Comparison of ENCODE assay signal across 1 cellular context in genomic region chr1:173476664-173477285, GRCh38.
A peak's percentile ranks its signal among the peaks of the same experiment; 100 is the strongest.
TF ChIP-seq lines count a peak whose summit lies in the region.

No MANE protein-coding gene starts in this region.

TF ChIP-seq in GM12878, 131 proteins besides CTCF, POLR2A, EP300 and RAD21 (continued from another document and continues in another):
- TF ChIP-seq ZNF687 (IDR thresholded peaks at IDR 0.05) = peak; percentile 44; the same call in 1 of the 2 replicates
- TF ChIP-seq SMAD5 (IDR thresholded peaks at IDR 0.05; ENCODE audit: low read depth) = no peak
- TF ChIP-seq SPI1 (IDR thresholded peaks at IDR 0.05; ENCODE audit: borderline replicate concordance, insufficient read depth, low read depth, low read length) = peak; percentile 56; the same call in 1 of the 2 replicates
- peak; percentile 30; the same call in 1 of the 2 replicates for TF ChIP-seq PKNOX1 (IDR thresholded peaks at IDR 0.05)
- TF ChIP-seq, protein P1, sequence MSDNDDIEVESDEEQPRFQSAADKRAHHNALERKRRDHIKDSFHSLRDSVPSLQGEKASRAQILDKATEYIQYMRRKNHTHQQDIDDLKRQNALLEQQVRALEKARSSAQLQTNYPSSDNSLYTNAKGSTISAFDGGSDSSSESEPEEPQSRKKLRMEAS (IDR thresholded peaks at IDR 0.05; ENCODE audit: low read depth, low read length) = peak; percentile 96
- peak; percentile 81 for TF ChIP-seq CREB1 (IDR thresholded peaks at IDR 0.05; ENCODE audit: low read depth)
- 0 out of 2 replicates have a peak, but pooled peaks have one; percentile 57 for TF ChIP-seq ASH2L (IDR thresholded peaks at IDR 0.05; ENCODE audit: borderline replicate concordance, low read depth)
- TF ChIP-seq IRF5 (IDR thresholded peaks at IDR 0.05; ENCODE audit: borderline replicate concordance) = no peak
- no peak for TF ChIP-seq CBFB (IDR thresholded peaks at IDR 0.05; ENCODE audit: low read depth)
- TF ChIP-seq DPF2 (IDR thresholded peaks at IDR 0.05) = peak; percentile 69
- TF ChIP-seq, protein P2, sequence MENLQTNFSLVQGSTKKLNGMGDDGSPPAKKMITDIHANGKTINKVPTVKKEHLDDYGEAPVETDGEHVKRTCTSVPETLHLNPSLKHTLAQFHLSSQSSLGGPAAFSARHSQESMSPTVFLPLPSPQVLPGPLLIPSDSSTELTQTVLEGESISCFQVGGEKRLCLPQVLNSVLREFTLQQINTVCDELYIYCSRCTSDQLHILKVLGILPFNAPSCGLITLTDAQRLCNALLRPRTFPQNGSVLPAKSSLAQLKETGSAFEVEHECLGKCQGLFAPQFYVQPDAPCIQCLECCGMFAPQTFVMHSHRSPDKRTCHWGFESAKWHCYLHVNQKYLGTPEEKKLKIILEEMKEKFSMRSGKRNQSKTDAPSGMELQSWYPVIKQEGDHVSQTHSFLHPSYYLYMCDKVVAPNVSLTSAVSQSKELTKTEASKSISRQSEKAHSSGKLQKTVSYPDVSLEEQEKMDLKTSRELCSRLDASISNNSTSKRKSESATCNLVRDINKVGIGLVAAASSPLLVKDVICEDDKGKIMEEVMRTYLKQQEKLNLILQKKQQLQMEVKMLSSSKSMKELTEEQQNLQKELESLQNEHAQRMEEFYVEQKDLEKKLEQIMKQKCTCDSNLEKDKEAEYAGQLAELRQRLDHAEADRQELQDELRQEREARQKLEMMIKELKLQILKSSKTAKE (IDR thresholded peaks at IDR 0.05; ENCODE audit: low read depth, poor library complexity, severe bottlenecking) = no peak
- no peak for TF ChIP-seq BCL11A (IDR thresholded peaks at IDR 0.05; ENCODE audit: low read depth, low read length)
- TF ChIP-seq NBN (IDR thresholded peaks at IDR 0.05) = no peak
- TF ChIP-seq E2F8 (IDR thresholded peaks at IDR 0.05; ENCODE audit: low read depth, partially characterized antibody) = no peak
- peak; percentile 75; the same call in 1 of the 2 replicates for TF ChIP-seq POLR2AphosphoS5 (IDR thresholded peaks at IDR 0.05; ENCODE audit: low read length)
- peak; percentile 80; the same call in 1 of the 2 replicates for TF ChIP-seq ZNF207 (IDR thresholded peaks at IDR 0.05; ENCODE audit: borderline replicate concordance)
- no peak for TF ChIP-seq GABPA (IDR thresholded peaks at IDR 0.05; ENCODE audit: low read depth)
- TF ChIP-seq ZNF24 (IDR thresholded peaks at IDR 0.05) = no peak
- TF ChIP-seq CREM (IDR thresholded peaks at IDR 0.05; ENCODE audit: low read depth) = peak; percentile 80
- no peak for TF ChIP-seq NR2C2 (IDR thresholded peaks at IDR 0.05; ENCODE audit: borderline replicate concordance, control insufficient read depth, insufficient read length, low read depth)
- peak; percentile 73 to 88; a peak in 3 of 4 replicates for TF ChIP-seq BHLHE40 (IDR thresholded peaks at IDR 0.05; ENCODE audit: borderline replicate concordance in 1 of 2, low read depth in 2 of 2, low read length in 1 of 2)
- peak; percentile 98 for TF ChIP-seq RAD51 (IDR thresholded peaks at IDR 0.05)
- peak; percentile 90 for TF ChIP-seq NKRF (conservative IDR thresholded peaks at IDR 0.05)
- TF ChIP-seq E2F4 (IDR thresholded peaks at IDR 0.05; ENCODE audit: low read depth, low read length) = no peak
- TF ChIP-seq MEF2A (IDR thresholded peaks at IDR 0.05; ENCODE audit: insufficient read depth, low read depth, low read length) = no peak
- TF ChIP-seq MXI1 (IDR thresholded peaks at IDR 0.05; ENCODE audit: low read depth, low read length) = peak; percentile 51; the same call in 1 of the 2 replicates
- peak; percentile 56 for TF ChIP-seq RUNX3 (IDR thresholded peaks at IDR 0.05; ENCODE audit: low read length)
- TF ChIP-seq BACH1 (IDR thresholded peaks at IDR 0.05; ENCODE audit: borderline replicate concordance) = peak; percentile 51; the same call in 1 of the 2 replicates
- 0 out of 4 replicates have a peak, but pooled peaks of 1 of the 2 experiments have one; percentile 39 for TF ChIP-seq IKZF2 (IDR thresholded peaks at IDR 0.05)
- TF ChIP-seq ZBTB4 (CRISPR knock-in tag; IDR thresholded peaks at IDR 0.05) = no peak
- TF ChIP-seq KDM1A (IDR thresholded peaks at IDR 0.05; ENCODE audit: borderline replicate concordance) = no peak
- TF ChIP-seq, protein P3, sequence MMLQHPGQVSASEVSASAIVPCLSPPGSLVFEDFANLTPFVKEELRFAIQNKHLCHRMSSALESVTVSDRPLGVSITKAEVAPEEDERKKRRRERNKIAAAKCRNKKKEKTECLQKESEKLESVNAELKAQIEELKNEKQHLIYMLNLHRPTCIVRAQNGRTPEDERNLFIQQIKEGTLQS (IDR thresholded peaks at IDR 0.05; ENCODE audit: borderline replicate concordance, extremely low read depth, low read depth, low read length) = peak; percentile 94
- TF ChIP-seq GATAD2B (conservative IDR thresholded peaks at IDR 0.05; ENCODE audit: low read depth) = peak; percentile 76
- peak; percentile 63 for TF ChIP-seq FOS (IDR thresholded peaks at IDR 0.05; ENCODE audit: borderline replicate concordance, extremely low read depth, insufficient read length)
- no peak for TF ChIP-seq NFYA (IDR thresholded peaks at IDR 0.05; ENCODE audit: borderline replicate concordance, low read depth, low read length)
- TF ChIP-seq ZNF384 (IDR thresholded peaks at IDR 0.05; ENCODE audit: borderline replicate concordance, low read depth, low read length) = no peak
- no peak for TF ChIP-seq BRCA1 (IDR thresholded peaks at IDR 0.05; ENCODE audit: low read depth, low read length)
- no peak for TF ChIP-seq MYB (IDR thresholded peaks at IDR 0.05; ENCODE audit: borderline replicate concordance, low read depth, low read length)
- TF ChIP-seq SMARCA5 (IDR thresholded peaks at IDR 0.05) = peak; percentile 64
- TF ChIP-seq, protein P4, sequence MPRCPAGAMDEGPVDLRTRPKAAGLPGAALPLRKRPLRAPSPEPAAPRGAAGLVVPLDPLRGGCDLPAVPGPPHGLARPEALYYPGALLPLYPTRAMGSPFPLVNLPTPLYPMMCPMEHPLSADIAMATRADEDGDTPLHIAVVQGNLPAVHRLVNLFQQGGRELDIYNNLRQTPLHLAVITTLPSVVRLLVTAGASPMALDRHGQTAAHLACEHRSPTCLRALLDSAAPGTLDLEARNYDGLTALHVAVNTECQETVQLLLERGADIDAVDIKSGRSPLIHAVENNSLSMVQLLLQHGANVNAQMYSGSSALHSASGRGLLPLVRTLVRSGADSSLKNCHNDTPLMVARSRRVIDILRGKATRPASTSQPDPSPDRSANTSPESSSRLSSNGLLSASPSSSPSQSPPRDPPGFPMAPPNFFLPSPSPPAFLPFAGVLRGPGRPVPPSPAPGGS (IDR thresholded peaks at IDR 0.05; ENCODE audit: borderline replicate concordance, insufficient read depth, low read depth, low read length, poor library complexity, severe bottlenecking) = no peak
